ENCODE assay signal across 1 cellular context in genomic region chr1:184801503-184801902, GRCh38.
A peak's percentile ranks its signal among the peaks of the same experiment; 100 is the strongest.
TF ChIP-seq lines count a peak whose summit lies in the region.

No MANE protein-coding gene starts in this region.

TF ChIP-seq in HepG2, 621 proteins besides CTCF, POLR2A, EP300 and RAD21:
- TF ChIP-seq ZMYM4 (CRISPR knock-in tag; IDR thresholded peaks at IDR 0.05) (no peak), BHLHE40 (IDR thresholded peaks at IDR 0.05; ENCODE audit: low read length) (no peak), MAFF (IDR thresholded peaks at IDR 0.05; ENCODE audit: low read depth, low read length) (peak; percentile 32; the same call in 1 of the 2 replicates), MAFK (conservative IDR thresholded peaks at IDR 0.05 in 1 of 2, IDR thresholded peaks at IDR 0.05 in 1 of 2; ENCODE audit: low read length in 2 of 2) (peak; percentile 4 to 36; a peak in 2 of 4 replicates)
